Comparison of ENCODE assay signal across 9 cellular contexts in the genomic region with DNA sequence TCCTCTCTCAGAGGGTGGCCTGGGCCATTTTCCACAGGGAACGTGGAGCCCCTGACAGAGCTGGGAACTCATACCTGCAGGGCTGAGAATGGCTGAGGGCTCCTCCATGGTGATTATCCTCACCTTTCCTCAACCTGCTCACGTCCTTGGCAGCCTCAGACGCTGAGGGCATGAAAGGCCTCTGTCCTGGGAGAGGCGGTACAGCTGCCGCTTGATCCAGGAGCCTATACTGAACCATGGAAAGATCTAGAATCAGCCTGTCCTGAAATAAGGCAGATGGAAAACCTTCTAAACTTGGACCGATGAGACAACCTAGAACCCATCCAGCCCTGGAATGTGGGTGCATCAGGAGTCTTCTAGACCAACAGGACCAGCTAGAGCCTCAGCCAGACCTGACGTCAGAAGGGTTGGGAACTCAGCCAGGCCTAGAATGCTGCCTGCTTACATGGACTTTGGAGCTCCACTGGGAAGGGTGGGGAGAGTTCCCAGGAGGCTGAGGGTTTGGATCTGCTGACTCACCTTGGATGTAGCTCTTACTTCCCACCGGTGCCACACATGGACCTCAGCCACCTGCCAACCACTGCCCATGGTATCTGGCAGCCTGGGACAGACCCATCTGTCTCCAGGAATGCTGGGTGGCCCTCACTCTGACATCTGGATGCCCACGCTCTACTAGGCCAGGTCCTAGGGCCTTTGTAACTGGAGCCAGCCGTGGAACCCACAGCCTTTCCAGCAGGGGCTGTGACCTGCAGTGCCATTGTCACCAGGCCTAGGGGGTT. TPM values are rescaled to one million over a fixed set of nuclear protein-coding genes. Genes with fewer than 3 reads are reported as not detected.
A peak's percentile ranks its signal among the peaks of the same experiment; 100 is the strongest.
DNase-seq lines count a peak whose midpoint lies in the region; ATAC-seq and TF ChIP-seq lines count a peak whose summit lies in the region.
"Had no signal": no experiment of that assay in that cellular context is flagged by ENCODE, and none has a peak within 500 bp of the region (broad histone marks: within the 10 kb centered on the region; RNA-seq: fewer than 3 reads in every experiment).

No MANE protein-coding gene starts in this region.

- H3K36me3 ChIP-seq in fibroblast of lung (ENCODE audit: control insufficient read depth, insufficient read depth, low read length) (no peaks in the 10 kb centered on the region), mucosa of rectum (ENCODE audit: control insufficient read depth in 2 of 2, insufficient read depth in 2 of 2, low read length in 2 of 2) (peaks cover 0 to 13% of the 10 kb centered on the region in 2 donors)

- no peak overlapping the region for H3K9ac ChIP-seq in fibroblast of lung (ENCODE audit: insufficient read depth, low read length)
- peak overlapping the region in 1 of 2 donors; percentile 44 for H3K9ac ChIP-seq in mucosa of rectum (ENCODE audit: low read depth in 1 of 2, low read length in 2 of 2)

- H2AFZ ChIP-seq in fibroblast of lung (ENCODE audit: low read length), result no peak overlapping the region

- H3K4me1 ChIP-seq in fibroblast of lung (ENCODE audit: control insufficient read depth, extremely low read depth, insufficient read depth, low read length), result no peaks in the 10 kb centered on the region
- H3K4me1 ChIP-seq in mucosa of rectum (ENCODE audit: control insufficient read depth in 2 of 2, insufficient read depth in 2 of 2, low read length in 2 of 2), result peaks cover 27 to 33% of the 10 kb centered on the region in 2 donors

- TF ChIP-seq CTCF in RWPE1 (conservative IDR thresholded peaks at IDR 0.05; ENCODE audit: low read depth) (no peak), fibroblast of lung (conservative IDR thresholded peaks at IDR 0.05 in 1 of 2, IDR thresholded peaks at IDR 0.05 in 1 of 2; ENCODE audit: low read depth in 1 of 2, low read length in 2 of 2) (no peak)

- CTCF ChIA-PET in RWPE1 (lab: Yijun Ruan, JAX), result interaction anchor here (1.3 kb wide), 1 partner anchor 194 kb away, joined by 7 read pairs; no protein-coding TSS in a partner anchor

- H3K27ac ChIP-seq in RWPE1 (peak overlapping the region; percentile 77), fibroblast of lung (ENCODE audit: insufficient read depth, low read length) (no peak overlapping the region), mucosa of rectum (ENCODE audit: low read depth in 2 of 2, low read length in 2 of 2) (peak overlapping the region; percentile 77 to 86)

- no peak overlapping the region for H3K4me3 ChIP-seq in fibroblast of lung (replicated peaks in 1 of 4; ENCODE audit: control extremely low read depth in 1 of 4, insufficient read depth in 1 of 4, low read depth in 3 of 4, low read length in 4 of 4)
- H3K4me3 ChIP-seq in mucosa of rectum (ENCODE audit: low read length in 2 of 2), result no peak overlapping the region

- POLR2A ChIA-PET in RWPE1 (lab: Yijun Ruan, JAX; ENCODE audit: low non-redundant PET), result no interaction called here

- no peaks in the 10 kb centered on the region for H4K20me1 ChIP-seq in fibroblast of lung (ENCODE audit: control insufficient read depth, extremely low read depth, insufficient read depth, low read length)

- H3K27me3 ChIP-seq in fibroblast of lung (ENCODE audit: control insufficient read depth, insufficient read depth, low read length), result no peaks in the 10 kb centered on the region
- H3K27me3 ChIP-seq in mucosa of rectum (ENCODE audit: control insufficient read depth in 2 of 2, insufficient read depth in 2 of 2, low read length in 2 of 2), result peaks cover 0 to 2% of the 10 kb centered on the region in 2 donors

- H3K9me3 ChIP-seq in fibroblast of lung (ENCODE audit: control insufficient read depth, insufficient read depth, low read depth, low read length), result no peaks in the 10 kb centered on the region
- H3K9me3 ChIP-seq in mucosa of rectum (ENCODE audit: control insufficient read depth in 2 of 2, low read length in 2 of 2), result no peaks in the 10 kb centered on the region

- H3K79me2 ChIP-seq in fibroblast of lung (ENCODE audit: control insufficient read depth, insufficient read depth, low read length), result no peaks in the 10 kb centered on the region

- no peak overlapping the region for H3K4me2 ChIP-seq in fibroblast of lung (ENCODE audit: extremely low read depth, insufficient read depth, low read length)

- peak; percentile 41 for DNase-seq in RWPE1 (ENCODE audit: low spot score)
- peak; percentile 70 to 85 for DNase-seq in fibroblast of lung (ENCODE audit: low read depth in 2 of 2)
- no peak for DNase-seq in NCI-H128 (lab: John Stamatoyannopoulos, UW; ENCODE audit: unreplicated experiment)
- DNase-seq: stimulated activated naive CD4-positive, alpha-beta T cell; T-helper 17 cell had no signal

- no peak for ATAC-seq in GM21515 (IDR thresholded peaks at IDR 0.05; ENCODE audit: unreplicated experiment)
- ATAC-seq in HG03521 (IDR thresholded peaks at IDR 0.05; ENCODE audit: unreplicated experiment), result no peak
- ATAC-seq in HG02798 (IDR thresholded peaks at IDR 0.05; ENCODE audit: poor library complexity, unreplicated experiment), result no peak
- ATAC-seq: T-helper 17 cell had no signal

RNA-seq across cellular contexts. Expression of a gene that starts 7.5 kb away (rescaled TPM):
- total RNA-seq in fibroblast of lung, result 9.7 and 26.5 TPM in 2 replicates
- 3.3 and 6.3 TPM in 2 replicates for polyA plus RNA-seq in fibroblast of lung
- 3.7 and 9.4 TPM in 2 replicates for polyA plus RNA-seq in fibroblast of lung (2012)
- 3.8 and 6.2 TPM in 2 replicates for polyA minus RNA-seq in fibroblast of lung (ENCODE audit: low replicate concordance)
